9 cellular contexts compared by ENCODE assay signal in genomic region chr1:16168144-16168496, GRCh38. TPM values are rescaled to one million over a fixed set of nuclear protein-coding genes. Genes with fewer than 3 reads are reported as not detected.
DNase-seq lines count a peak whose midpoint lies in the region; ATAC-seq and TF ChIP-seq lines count a peak whose summit lies in the region.
"Not testable (repeated sequence)": the region's sequence is repeated elsewhere in the genome, so short reads cannot be mapped to it uniquely, and the experiment has no call there.
"Had no signal": no experiment of that assay in that cellular context is flagged by ENCODE, and none has a peak within 500 bp of the region (broad histone marks: within the 10 kb centered on the region; RNA-seq: fewer than 3 reads in every experiment).

No MANE protein-coding gene starts in this region.

- TF ChIP-seq POLR2A in breast epithelium (IDR thresholded peaks at IDR 0.05); vagina (IDR thresholded peaks at IDR 0.05): not testable (repeated sequence)

- H3K79me2 ChIP-seq in OCI-LY3 (ENCODE audit: low read length), result not testable (repeated sequence)

- CTCF ChIA-PET in activated CD8-positive, alpha-beta T cell treated with anti-CD3 and anti-CD28 coated beads for 36 hours (lab: Charles Lee), result interaction anchor here (1.1 to 2.5 kb wide), 4 partner anchors 20 to 95 kb away, joined by 3 to 14 read pairs (median 8); partner anchors contain the start of gene FAM131C

- H4K20me1 ChIP-seq in OCI-LY3 (ENCODE audit: insufficient read depth, low read length), result not testable (repeated sequence)

- H3K27me3 ChIP-seq in OCI-LY3 (ENCODE audit: low read depth, low read length); breast epithelium; cardiac muscle cell; mucosa of rectum (ENCODE audit: control insufficient read depth in 2 of 2, insufficient read depth in 2 of 2, low read length in 2 of 2); vagina: not testable (repeated sequence)

- H3K4me3 ChIP-seq in GM12864 (ENCODE audit: low read depth, low read length) (peak overlapping the region; percentile 57; the same call in 1 of the 2 replicates), OCI-LY3 (ENCODE audit: low read length) (peak overlapping the region; percentile 87), breast epithelium (peak overlapping the region; percentile 29 to 74 (median 57)), cardiac muscle cell (peak overlapping the region; percentile 39), mucosa of rectum (ENCODE audit: low read length in 2 of 2) (peak overlapping the region; percentile 41 to 50), retinal pigment epithelial cell (ENCODE audit: low read length) (peak overlapping the region; percentile 57), vagina (peak overlapping the region; percentile 48 to 61)

- H3K4me2 ChIP-seq in OCI-LY3 (ENCODE audit: low read length), result peak overlapping the region; percentile 93

- H3K27ac ChIP-seq in OCI-LY3 (ENCODE audit: low read length); cardiac muscle cell: not testable (repeated sequence)
- H3K27ac ChIP-seq in breast epithelium (peak overlapping the region in 1 of 2 donors; percentile 87), mucosa of rectum (ENCODE audit: low read depth in 2 of 2, low read length in 2 of 2) (peak overlapping the region in 1 of 2 donors; percentile 16), vagina (peak overlapping the region; percentile 55)

- not testable (repeated sequence) for H3K36me3 Mint-ChIP-seq in activated CD8-positive, alpha-beta T cell treated with anti-CD3 and anti-CD28 coated beads for 36 hours (ENCODE audit: low read depth)

- peaks cover 36% of the 10 kb centered on the region for H3K4me1 Mint-ChIP-seq in activated CD8-positive, alpha-beta T cell treated with anti-CD3 and anti-CD28 coated beads for 36 hours (ENCODE audit: low read depth)

- peak overlapping the region; percentile 83; the same call in 1 of the 2 replicates for H3K9ac ChIP-seq in OCI-LY3 (ENCODE audit: low read length)
- peak overlapping the region in 1 of 2 donors; percentile 64 for H3K9ac ChIP-seq in mucosa of rectum (ENCODE audit: low read depth in 1 of 2, low read length in 2 of 2)

- H3K9me3 ChIP-seq in OCI-LY3 (ENCODE audit: insufficient read depth, low read length); breast epithelium; cardiac muscle cell (ENCODE audit: low read depth); mucosa of rectum (ENCODE audit: control insufficient read depth in 2 of 2, low read length in 2 of 2); vagina: not testable (repeated sequence)

- not testable (repeated sequence) for H3K27me3 Mint-ChIP-seq in activated CD8-positive, alpha-beta T cell treated with anti-CD3 and anti-CD28 coated beads for 36 hours

- peak overlapping the region; percentile 60 for H3K4me3 Mint-ChIP-seq in activated CD8-positive, alpha-beta T cell treated with anti-CD3 and anti-CD28 coated beads for 36 hours

- DNase-seq in GM12864 (ENCODE audit: low read depth); activated CD8-positive, alpha-beta T cell treated with anti-CD3 and anti-CD28 coated beads for 36 hours; breast epithelium (ENCODE audit: low spot score in 2 of 2); cardiac muscle cell (ENCODE audit: low read depth in 1 of 2, low spot score in 1 of 2); retinal pigment epithelial cell (ENCODE audit: low read depth); vagina (ENCODE audit: extremely low spot score in 2 of 2): not testable (repeated sequence)

- not testable (repeated sequence) for H3K27ac Mint-ChIP-seq in activated CD8-positive, alpha-beta T cell treated with anti-CD3 and anti-CD28 coated beads for 36 hours

- TF ChIP-seq CTCF in GM12864 (IDR thresholded peaks at IDR 0.05; ENCODE audit: low read depth, low read length, missing control alignments); OCI-LY3 (IDR thresholded peaks at IDR 0.05; ENCODE audit: low read depth, low read length); activated CD8-positive, alpha-beta T cell treated with anti-CD3 and anti-CD28 coated beads for 36 hours (IDR thresholded peaks at IDR 0.05); breast epithelium (IDR thresholded peaks at IDR 0.05); cardiac muscle cell (IDR thresholded peaks at IDR 0.05; ENCODE audit: low read depth, low read length); retinal pigment epithelial cell (conservative IDR thresholded peaks at IDR 0.05; ENCODE audit: low read depth, low read length); vagina (IDR thresholded peaks at IDR 0.05): not testable (repeated sequence)

- intact Hi-C loops in activated CD8-positive, alpha-beta T cell treated with anti-CD3 and anti-CD28 coated beads for 36 hours (cut with micrococcal nuclease); breast epithelium (cut with DNase I; ENCODE audit: low total_unique reads); vagina (cut with DNase I): not testable (repeated sequence)

- not testable (repeated sequence) for ATAC-seq in activated CD8-positive, alpha-beta T cell treated with anti-CD3 and anti-CD28 coated beads for 36 hours

- H3K4me1 ChIP-seq in OCI-LY3 (ENCODE audit: low read length) (peaks cover 10% of the 10 kb centered on the region), cardiac muscle cell (ENCODE audit: low read depth) (peaks cover 16% of the 10 kb centered on the region), mucosa of rectum (ENCODE audit: control insufficient read depth in 2 of 2, insufficient read depth in 2 of 2, low read length in 2 of 2) (peaks cover 20 to 45% of the 10 kb centered on the region in 2 donors), vagina (peaks cover 29% of the 10 kb centered on the region)
- not testable (repeated sequence) for H3K4me1 ChIP-seq in breast epithelium

- H3K36me3 ChIP-seq in OCI-LY3 (replicated peaks; ENCODE audit: low read depth, low read length); breast epithelium; cardiac muscle cell; mucosa of rectum (ENCODE audit: control insufficient read depth in 2 of 2, insufficient read depth in 2 of 2, low read length in 2 of 2); vagina: not testable (repeated sequence)

- not testable (repeated sequence) for H3K9me3 Mint-ChIP-seq in activated CD8-positive, alpha-beta T cell treated with anti-CD3 and anti-CD28 coated beads for 36 hours

- POLR2A ChIA-PET in activated CD8-positive, alpha-beta T cell treated with anti-CD3 and anti-CD28 coated beads for 36 hours (lab: Charles Lee), result interaction anchor here (1.3 to 1.6 kb wide), 2 partner anchors 10 to 12 kb away, joined by 3 to 5 read pairs; partner anchors contain the start of gene EPHA2

- not testable (repeated sequence) for H2AFZ ChIP-seq in OCI-LY3 (ENCODE audit: low read depth, low read length)

RNA-seq across cellular contexts. Expression of gene EPHA2, which starts 12.3 kb away (rescaled TPM):
- total RNA-seq in activated CD8-positive, alpha-beta T cell treated with anti-CD3 and anti-CD28 coated beads for 36 hours, result not detected
- total RNA-seq in breast epithelium (10 to 100 TPM in 2 of 3 donors, 1 to 10 TPM in 1; 5.8 to 18.4 (median 16.7) TPM), cardiac muscle cell (21.6 and 26.2 TPM in 2 replicates), vagina (264 TPM)
- 9.8 and 14.0 TPM in 2 replicates for polyA plus RNA-seq in cardiac muscle cell
- total RNA-seq: T-helper 2 cell treated with Interferon-gamma antibody and Interleukin-4, amounts not matched to agents 100 ng/mL and 5 ng/mL, for 36 hours had no signal

RNA-seq across cellular contexts. Expression of gene ARHGEF19, which starts 44.3 kb away (rescaled TPM):
- total RNA-seq in activated CD8-positive, alpha-beta T cell treated with anti-CD3 and anti-CD28 coated beads for 36 hours, result 1 to 10 TPM; 5.7 to 7.4 TPM
- 10 to 100 TPM in 2 of 3 donors, 1 to 10 TPM in 1; 7.5 to 18.0 (median 12.9) TPM for total RNA-seq in breast epithelium
- total RNA-seq in cardiac muscle cell, result 3.5 and 4.0 TPM in 2 replicates
- 6.7 and 11.6 TPM in 2 replicates for polyA plus RNA-seq in cardiac muscle cell
- 19.4 TPM for total RNA-seq in vagina

Comparison
In these comparisons a context has a peak if more than half of its experiments do, and no peak if none do; other contexts are left out.
1. RNA of gene EPHA2, which starts 12.3 kb away (total RNA-seq): 264 TPM in vagina (single experiment), 21.6 to 26.2 TPM in cardiac muscle cell and 5.8 to 18.4 TPM in breast epithelium; not detected in activated CD8-positive, alpha-beta T cell treated with anti-CD3 and anti-CD28 coated beads for 36 hours; every median in the first group is over 4 times any median in the second.
2. Peak in every context shown above with its lines, with median percentiles within 50 percentile points of each other: H3K4me3 ChIP-seq.